In the genomic region with DNA sequence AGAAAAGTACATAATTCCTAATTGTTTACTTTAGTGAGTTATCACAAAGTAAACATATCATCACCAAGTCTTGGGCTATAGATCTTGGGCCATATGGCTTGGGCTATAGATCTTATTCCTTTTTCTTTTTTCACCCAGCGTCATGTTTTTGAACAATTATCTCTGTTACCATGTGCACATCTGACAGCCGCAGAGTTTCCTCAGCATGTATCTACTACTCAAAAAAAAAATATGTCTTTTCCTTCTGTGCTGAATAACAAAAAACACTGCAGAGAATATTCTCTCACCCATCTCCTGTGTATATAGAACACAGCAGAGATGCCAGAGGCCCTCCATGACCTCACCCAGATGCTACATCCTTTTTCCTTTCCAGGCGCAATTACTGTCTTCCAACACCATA, we compare ENCODE assay signal across 21 cellular contexts.
"Had no signal": no experiment of that assay in that cellular context is flagged by ENCODE, and none has a peak within 500 bp of the region (broad histone marks: within the 10 kb centered on the region; RNA-seq: fewer than 3 reads in every experiment).

No MANE protein-coding gene starts in this region.

- DNase-seq: activated CD4-positive, alpha-beta T cell treated with anti-CD3 and anti-CD28 coated beads for 1 hour; activated CD4-positive, alpha-beta T cell treated with anti-CD3 and anti-CD28 coated beads, Interleukin-2, amount 50 U/mL, for 48 hours; activated naive CD4-positive, alpha-beta T cell; activated T-cell treated with anti-CD3 and anti-CD28 coated beads for 4 hours; body of pancreas; caudate nucleus; hypothalamus; islet precursor cell; left colon; lower lobe of right lung; nucleus accumbens; retina; stimulated activated CD4-positive, alpha-beta T cell treated with anti-CD3 and anti-CD28 coated beads, Interleukin-2, amount 100 ng/mL, for 24 hours; stimulated activated naive CD4-positive, alpha-beta T cell treated with Interleukin-2 at 50 U/mL for 16 hours; T-helper 1 cell; T-helper 9 cell; thyroid gland had no signal

- H3K4me3 Mint-ChIP-seq: activated T-helper 17 cell treated with anti-CD3 and anti-CD28 coated beads, Interleukin-2, amount 50 U/mL, for 72 hours; mesothelial cell of epicardium; natural killer cell treated with Interleukin-12 subunit alpha and Interleukin-12 subunit beta and Interleukin-15 and Interleukin-18, amount 100 ng/mL, for 72 hours had no signal

- H3K36me3 Mint-ChIP-seq: mesothelial cell of epicardium; natural killer cell treated with Interleukin-12 subunit alpha and Interleukin-12 subunit beta and Interleukin-15 and Interleukin-18, amount 100 ng/mL, for 72 hours had no signal

- H3K36me3 ChIP-seq: lower lobe of right lung, thyroid gland had no signal

- H3K27me3 ChIP-seq: body of pancreas, thyroid gland had no signal

- H3K9me3 ChIP-seq: body of pancreas, thyroid gland had no signal

- ATAC-seq: activated T-helper 17 cell treated with anti-CD3 and anti-CD28 coated beads, Interleukin-2, amount 50 U/mL, for 72 hours; body of pancreas; left colon; lower lobe of right lung; natural killer cell treated with Interleukin-12 subunit alpha and Interleukin-12 subunit beta and Interleukin-15 and Interleukin-18, amount 100 ng/mL, for 72 hours had no signal

- H3K9me3 Mint-ChIP-seq: activated T-helper 17 cell treated with anti-CD3 and anti-CD28 coated beads, Interleukin-2, amount 50 U/mL, for 72 hours; natural killer cell treated with Interleukin-12 subunit alpha and Interleukin-12 subunit beta and Interleukin-15 and Interleukin-18, amount 100 ng/mL, for 72 hours had no signal

- H3K4me1 Mint-ChIP-seq: activated T-helper 17 cell treated with anti-CD3 and anti-CD28 coated beads, Interleukin-2, amount 50 U/mL, for 72 hours; mesothelial cell of epicardium had no signal

- H3K27ac Mint-ChIP-seq: activated T-helper 17 cell treated with anti-CD3 and anti-CD28 coated beads, Interleukin-2, amount 50 U/mL, for 72 hours; mesothelial cell of epicardium; natural killer cell treated with Interleukin-12 subunit alpha and Interleukin-12 subunit beta and Interleukin-15 and Interleukin-18, amount 100 ng/mL, for 72 hours had no signal

- H3K4me1 ChIP-seq: body of pancreas, lower lobe of right lung, thyroid gland had no signal

- H3K27ac ChIP-seq: body of pancreas, lower lobe of right lung, thyroid gland, VCaP had no signal

- H3K27me3 Mint-ChIP-seq: activated T-helper 17 cell treated with anti-CD3 and anti-CD28 coated beads, Interleukin-2, amount 50 U/mL, for 72 hours had no signal

- H3K4me3 ChIP-seq: body of pancreas, lower lobe of right lung, thyroid gland had no signal
